13 cellular contexts compared by ENCODE assay signal in genomic region chr2:11701831-11702301, GRCh38. TPM values are rescaled to one million over a fixed set of nuclear protein-coding genes. Genes with fewer than 3 reads are reported as not detected.
A peak's percentile ranks its signal among the peaks of the same experiment; 100 is the strongest.
DNase-seq lines count a peak whose midpoint lies in the region; ATAC-seq, FAIRE-seq and TF ChIP-seq lines count a peak whose summit lies in the region.
"Had no signal": no experiment of that assay in that cellular context is flagged by ENCODE, and none has a peak within 500 bp of the region (broad histone marks: within the 10 kb centered on the region; RNA-seq: fewer than 3 reads in every experiment).

No MANE protein-coding gene starts in this region.

- H3K36me3 ChIP-seq in DND-41 (ENCODE audit: insufficient read depth, low read length): no peaks in the 10 kb centered on the region
- H3K36me3 ChIP-seq in bronchial epithelial cell (ENCODE audit: control insufficient read depth, insufficient read depth, low read length): no peaks in the 10 kb centered on the region
- H3K36me3 ChIP-seq in osteoblast (ENCODE audit: insufficient read depth, low read length): no peaks in the 10 kb centered on the region
- H3K36me3 ChIP-seq in GM23248 (ENCODE audit: low read depth): no peaks in the 10 kb centered on the region

- ATAC-seq in DND-41 (ENCODE audit: insufficient read depth, low read depth): peak; percentile 86
- ATAC-seq in GM21367 (IDR thresholded peaks at IDR 0.05; ENCODE audit: unreplicated experiment): no peak
- ATAC-seq: Panc1 had no signal

- H2AFZ ChIP-seq in DND-41 (ENCODE audit: low read depth, low read length) (0 out of 2 replicates have a peak overlapping the region, but pooled peaks have one; percentile 19), osteoblast (ENCODE audit: low read length) (peak overlapping the region; percentile 35), GM23248 (no peak overlapping the region)

- H3K9me2 ChIP-seq in GM23248 (ENCODE audit: insufficient read depth): no peaks in the 10 kb centered on the region

- no peak overlapping the region for H3K4me3 ChIP-seq in DND-41 (ENCODE audit: low read depth in 1 of 2, low read length in 2 of 2)
- no peak overlapping the region for H3K4me3 ChIP-seq in bronchial epithelial cell (ENCODE audit: low read depth, low read length)
- no peak overlapping the region for H3K4me3 ChIP-seq in osteoblast (ENCODE audit: insufficient read depth, low read length)
- H3K4me3 ChIP-seq in GM23248: no peak overlapping the region

- peak; percentile 76 for DNase-seq in DND-41
- peak; percentile 98 for DNase-seq in MV-4-11 (lab: John Stamatoyannopoulos, UW)
- no peak for DNase-seq in bronchial epithelial cell (ENCODE audit: low read depth)
- no peak for DNase-seq in osteoblast (ENCODE audit: insufficient read length, low spot score, missing footprints)
- no peak for DNase-seq in GM23248
- no peak for DNase-seq in hippocampal formation (lab: John Stamatoyannopoulos, UW)
- no peak for DNase-seq in HT-29 (ENCODE audit: low spot score)
- DNase-seq: activated T-cell treated with anti-CD3 and anti-CD28 coated beads, Interleukin-2, amount 50 U/mL, for 48 hours; cerebellar nuclear complex; NCI-H2029 had no signal

- no peak overlapping the region for H3K9ac ChIP-seq in DND-41 (ENCODE audit: low read depth, low read length)
- H3K9ac ChIP-seq in GM23248: no peak overlapping the region

- H3K4me1 ChIP-seq in DND-41 (ENCODE audit: insufficient read depth, low read length): peaks cover 17% of the 10 kb centered on the region
- peaks cover 33% of the 10 kb centered on the region for H3K4me1 ChIP-seq in osteoblast (ENCODE audit: insufficient read depth, low read length)
- H3K4me1 ChIP-seq in GM23248 (ENCODE audit: insufficient read depth): peaks cover 23% of the 10 kb centered on the region

- no peaks in the 10 kb centered on the region for H3K79me2 ChIP-seq in DND-41 (ENCODE audit: insufficient read depth, low read length)
- H3K79me2 ChIP-seq in osteoblast (ENCODE audit: insufficient read depth, low read length): no peaks in the 10 kb centered on the region
- no peaks in the 10 kb centered on the region for H3K79me2 ChIP-seq in GM23248 (ENCODE audit: insufficient read depth)

- H3K27ac ChIP-seq in DND-41 (ENCODE audit: low read length) (peak overlapping the region; percentile 40; the same call in 1 of the 2 replicates), osteoblast (ENCODE audit: low read depth, low read length) (no peak overlapping the region), GM23248 (no peak overlapping the region)

- no peaks in the 10 kb centered on the region; the same call in 1 of the 2 replicates for H3F3A ChIP-seq in GM23248 (ENCODE audit: insufficient read depth)

- H3K9me3 ChIP-seq in DND-41 (ENCODE audit: insufficient read depth, low read length, severe bottlenecking) (peaks cover 2% of the 10 kb centered on the region), osteoblast (ENCODE audit: low read depth, low read length) (no peaks in the 10 kb centered on the region), GM23248 (ENCODE audit: low read depth) (no peaks in the 10 kb centered on the region)

- in situ Hi-C loops in GM23248 (cut with MboI): no loop called here

- 80% methylated on average over 12 of the region's 12 CpGs for WGBS in GM23248 (ENCODE audit: low coverage in 1 of 2, low lambda C conversion rate in 2 of 2, missing lambda C conversion rate in 2 of 2), 2 experiments

- H3K4me2 ChIP-seq in DND-41 (ENCODE audit: insufficient read depth, low read length): no peak overlapping the region
- no peak overlapping the region for H3K4me2 ChIP-seq in osteoblast (ENCODE audit: insufficient read depth, low read length)
- no peak overlapping the region for H3K4me2 ChIP-seq in GM23248 (ENCODE audit: unreplicated experiment)

- FAIRE-seq in bronchial epithelial cell (lab: Jason Lieb, UNC): peak; percentile 40

- no peaks in the 10 kb centered on the region for H3K27me3 ChIP-seq in DND-41 (ENCODE audit: insufficient read depth, low read length, poor library complexity)
- H3K27me3 ChIP-seq in bronchial epithelial cell (ENCODE audit: control insufficient read depth, insufficient read depth, low read length): no peaks in the 10 kb centered on the region
- H3K27me3 ChIP-seq in osteoblast (ENCODE audit: insufficient read depth, low read length): no peaks in the 10 kb centered on the region
- no peaks in the 10 kb centered on the region for H3K27me3 ChIP-seq in GM23248 (replicated peaks; ENCODE audit: insufficient read depth)

- H4K20me1 ChIP-seq in DND-41 (ENCODE audit: insufficient read depth, low read length) (no peaks in the 10 kb centered on the region), osteoblast (ENCODE audit: insufficient read depth, low read length) (no peaks in the 10 kb centered on the region), GM23248 (ENCODE audit: insufficient read depth) (no peaks in the 10 kb centered on the region)

- TF ChIP-seq CTCF in DND-41 (IDR thresholded peaks at IDR 0.05; ENCODE audit: borderline replicate concordance, extremely low read depth, low read length, poor library complexity, severe bottlenecking) (no peak), bronchial epithelial cell (IDR thresholded peaks at IDR 0.05; ENCODE audit: insufficient read depth, low read length, severe bottlenecking) (no peak), osteoblast (IDR thresholded peaks at IDR 0.05; ENCODE audit: extremely low read depth, low read depth, low read length) (no peak)

RNA-seq across cellular contexts. Expression of gene NTSR2, which starts 31.9 kb away (rescaled TPM):
- total RNA-seq in bronchial epithelial cell (not detected in 2 replicates), osteoblast (not detected in 2 replicates)
- not detected in 2 replicates for total RNA-seq in GM23248 (2014; rRNA removed; shearing (Covaris generic))
- polyA plus RNA-seq in GM23248 (2016; fragmentation: Nextera tagmentation; extraction: Ambion mirVana): not detected in 2 replicates
- not detected in 2 replicates for total RNA-seq in HT-29 (2014; rRNA removed; shearing (Covaris generic))
- total RNA-seq: CD4-positive, alpha-beta memory T cell had no signal
- polyA plus RNA-seq: CD4-positive, alpha-beta memory T cell had no signal

RNA-seq across cellular contexts. Expression of gene LPIN1, which starts 44.6 kb away (rescaled TPM):
- 7.0 and 12.1 TPM in 2 replicates for total RNA-seq in bronchial epithelial cell
- total RNA-seq in osteoblast: 111 and 117 TPM in 2 replicates
- 11.3 and 12.6 TPM in 2 replicates for total RNA-seq in GM23248 (2014; rRNA removed; shearing (Covaris generic))
- polyA plus RNA-seq in GM23248 (2016; fragmentation: Nextera tagmentation; extraction: Ambion mirVana): 9.9 and 11.2 TPM in 2 replicates
- 5.6 and 6.8 TPM in 2 replicates for total RNA-seq in HT-29 (2014; rRNA removed; shearing (Covaris generic))

Comparison
In these comparisons a context has a peak if more than half of its experiments do, and no peak if none do; other contexts are left out.
1. DNase-seq: peak in DND-41 (single experiment) and MV-4-11 (single experiment); none in bronchial epithelial cell (single experiment), osteoblast (single experiment), GM23248 (single experiment), hippocampal formation (0 of 2) and HT-29 (single experiment).